Comparison of ENCODE assay signal across 1 cellular context in the genomic region with DNA sequence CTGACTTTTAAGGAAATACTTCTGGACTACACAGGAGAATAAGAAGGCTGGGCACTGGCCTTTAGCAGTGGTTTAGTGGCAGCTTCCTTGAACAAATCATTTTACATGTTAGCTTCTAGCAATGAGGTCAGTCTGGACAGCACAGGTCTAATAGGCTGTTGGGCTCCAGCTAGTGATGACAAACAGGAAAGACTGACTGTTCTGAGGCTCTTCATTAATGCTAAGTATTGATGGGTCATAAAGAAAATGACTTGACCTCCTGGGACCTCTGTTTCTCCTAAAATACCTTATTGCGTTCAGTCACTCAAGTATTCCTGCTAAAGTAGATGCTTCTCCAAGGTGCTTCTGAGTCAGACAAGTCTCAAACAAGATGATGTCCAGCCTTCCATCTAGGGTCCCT.
TF ChIP-seq lines count a peak whose summit lies in the region.

No MANE protein-coding gene starts in this region.

TF ChIP-seq in IMR-90, 13 proteins besides CTCF, POLR2A, EP300 and RAD21:
- TF ChIP-seq, protein P1, sequence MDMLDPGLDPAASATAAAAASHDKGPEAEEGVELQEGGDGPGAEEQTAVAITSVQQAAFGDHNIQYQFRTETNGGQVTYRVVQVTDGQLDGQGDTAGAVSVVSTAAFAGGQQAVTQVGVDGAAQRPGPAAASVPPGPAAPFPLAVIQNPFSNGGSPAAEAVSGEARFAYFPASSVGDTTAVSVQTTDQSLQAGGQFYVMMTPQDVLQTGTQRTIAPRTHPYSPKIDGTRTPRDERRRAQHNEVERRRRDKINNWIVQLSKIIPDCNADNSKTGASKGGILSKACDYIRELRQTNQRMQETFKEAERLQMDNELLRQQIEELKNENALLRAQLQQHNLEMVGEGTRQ (IDR thresholded peaks at IDR 0.05; ENCODE audit: low read depth, low read length) = no peak
- no peak for TF ChIP-seq MAZ (IDR thresholded peaks at IDR 0.05; ENCODE audit: borderline replicate concordance, low read depth, low read length)
- TF ChIP-seq, protein P2, sequence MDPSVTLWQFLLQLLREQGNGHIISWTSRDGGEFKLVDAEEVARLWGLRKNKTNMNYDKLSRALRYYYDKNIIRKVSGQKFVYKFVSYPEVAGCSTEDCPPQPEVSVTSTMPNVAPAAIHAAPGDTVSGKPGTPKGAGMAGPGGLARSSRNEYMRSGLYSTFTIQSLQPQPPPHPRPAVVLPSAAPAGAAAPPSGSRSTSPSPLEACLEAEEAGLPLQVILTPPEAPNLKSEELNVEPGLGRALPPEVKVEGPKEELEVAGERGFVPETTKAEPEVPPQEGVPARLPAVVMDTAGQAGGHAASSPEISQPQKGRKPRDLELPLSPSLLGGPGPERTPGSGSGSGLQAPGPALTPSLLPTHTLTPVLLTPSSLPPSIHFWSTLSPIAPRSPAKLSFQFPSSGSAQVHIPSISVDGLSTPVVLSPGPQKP (IDR thresholded peaks at IDR 0.05; ENCODE audit: borderline replicate concordance, low read depth, low read length) = no peak
- no peak for TF ChIP-seq MAFK (IDR thresholded peaks at IDR 0.05; ENCODE audit: low read depth, low read length)
- TF ChIP-seq FOS (IDR thresholded peaks at IDR 0.05; ENCODE audit: low read depth, low read length) = no peak
- TF ChIP-seq RFX5 (IDR thresholded peaks at IDR 0.05; ENCODE audit: low read depth, low read length) = no peak
